9 cellular contexts compared by ENCODE assay signal in genomic region chr6:30206799-30207618, GRCh38. TPM values are rescaled to one million over a fixed set of nuclear protein-coding genes. Genes with fewer than 3 reads are reported as not detected.
DNase-seq lines count a peak whose midpoint lies in the region; ATAC-seq and TF ChIP-seq lines count a peak whose summit lies in the region.
"Had no signal": no experiment of that assay in that cellular context is flagged by ENCODE, and none has a peak within 500 bp of the region (broad histone marks: within the 10 kb centered on the region; RNA-seq: fewer than 3 reads in every experiment).

No MANE protein-coding gene starts in this region.

- no peak overlapping the region for H3K4me3 Mint-ChIP-seq in activated CD4-positive, alpha-beta memory T cell treated with anti-CD3 and anti-CD28 coated beads for 36 hours

- H3K4me3 ChIP-seq in ACC112 (ENCODE audit: low read depth, low read length) (peak overlapping the region; percentile 5; the same call in 1 of the 2 replicates), epithelial cell of proximal tubule (ENCODE audit: low read depth, low read length) (peak overlapping the region; percentile 12), mucosa of descending colon (no peak overlapping the region)

- CTCF ChIA-PET in activated CD4-positive, alpha-beta memory T cell treated with anti-CD3 and anti-CD28 coated beads for 36 hours (lab: Charles Lee): interaction anchor here (2.5 to 2.9 kb wide), 2 partner anchors 12 to 76 kb away, joined by 10 to 11 read pairs; no protein-coding TSS in a partner anchor

- TF ChIP-seq CTCF in epithelial cell of proximal tubule (conservative IDR thresholded peaks at IDR 0.05; ENCODE audit: low read depth, low read length) (no peak), mucosa of descending colon (IDR thresholded peaks at IDR 0.05) (no peak)

- intact Hi-C loops in mucosa of descending colon (cut with DNase I, micrococcal nuclease): no loop called here
- intact Hi-C loops in activated CD4-positive, alpha-beta memory T cell treated with anti-CD3 and anti-CD28 coated beads for 36 hours (cut with micrococcal nuclease): no loop called here

- H3K36me3 Mint-ChIP-seq in activated CD4-positive, alpha-beta memory T cell treated with anti-CD3 and anti-CD28 coated beads for 36 hours: peaks cover 31% of the 10 kb centered on the region

- POLR2A ChIA-PET in activated CD4-positive, alpha-beta memory T cell treated with anti-CD3 and anti-CD28 coated beads for 36 hours (lab: Charles Lee): no interaction called here

- no peak overlapping the region for H3K27ac Mint-ChIP-seq in activated CD4-positive, alpha-beta memory T cell treated with anti-CD3 and anti-CD28 coated beads for 36 hours

- peak overlapping the region; percentile 38 for H3K27ac ChIP-seq in ACC112 (ENCODE audit: low read depth, low read length)

- H3K79me2 ChIP-seq in ACC112 (ENCODE audit: control insufficient read depth, insufficient read depth, low read length, unreplicated experiment): peaks cover 88% of the 10 kb centered on the region

- H3K27me3 ChIP-seq in ACC112 (ENCODE audit: insufficient read depth, low read length): no peaks in the 10 kb centered on the region

- no peaks in the 10 kb centered on the region for H3K9me3 ChIP-seq in mucosa of descending colon

- peak; percentile 83 for ATAC-seq in mucosa of descending colon

- DNase-seq in NCI-H69 (lab: John Stamatoyannopoulos, UW) (peak; percentile 21), epithelial cell of proximal tubule (ENCODE audit: low read depth) (no peak), mucosa of descending colon (peak in 2 of 3 donors; percentile 26 to 41), GM19238 (ENCODE audit: insufficient read length, low spot score) (no peak), NCI-H1105 (lab: John Stamatoyannopoulos, UW) (no peak), NCI-H748 treated with DMSO at 0.1 percent for 48 hours (lab: John Stamatoyannopoulos, UW) (no peak)
- no peak for DNase-seq in activated CD4-positive, alpha-beta memory T cell treated with anti-CD3 and anti-CD28 coated beads for 36 hours
- DNase-seq: NCI-H1436 had no signal

- H3K4me1 Mint-ChIP-seq in activated CD4-positive, alpha-beta memory T cell treated with anti-CD3 and anti-CD28 coated beads for 36 hours (ENCODE audit: low read depth): peaks cover 73% of the 10 kb centered on the region

- H3K4me1 ChIP-seq in ACC112 (ENCODE audit: control insufficient read depth, insufficient read depth, low read length, unreplicated experiment): peaks cover 51% of the 10 kb centered on the region
- H3K4me1 ChIP-seq in mucosa of descending colon (ENCODE audit: low read depth): peaks cover 59% of the 10 kb centered on the region

- no peak overlapping the region for H2AFZ ChIP-seq in ACC112 (ENCODE audit: low read length, unreplicated experiment)

- no peaks in the 10 kb centered on the region for H3K27me3 Mint-ChIP-seq in activated CD4-positive, alpha-beta memory T cell treated with anti-CD3 and anti-CD28 coated beads for 36 hours

- no peaks in the 10 kb centered on the region for H3K36me3 ChIP-seq in ACC112 (ENCODE audit: insufficient read depth, low read length)
- H3K36me3 ChIP-seq in mucosa of descending colon (ENCODE audit: low read depth): no peaks in the 10 kb centered on the region

- no peaks in the 10 kb centered on the region for H3K9me3 Mint-ChIP-seq in activated CD4-positive, alpha-beta memory T cell treated with anti-CD3 and anti-CD28 coated beads for 36 hours

RNA-seq across cellular contexts. Expression of gene TRIM26, which starts 6.2 kb away (rescaled TPM):
- total RNA-seq in epithelial cell of proximal tubule (14.7 and 35.1 TPM in 2 replicates), mucosa of descending colon (10 to 100 TPM; 52.6 to 58.1 (median 53.0) TPM)
- 10 to 100 TPM; 64.3 to 65.1 TPM for total RNA-seq in activated CD4-positive, alpha-beta memory T cell treated with anti-CD3 and anti-CD28 coated beads for 36 hours

RNA-seq across cellular contexts. Expression of gene TRIM15, which starts 43.7 kb away (rescaled TPM):
- total RNA-seq in epithelial cell of proximal tubule (not detected in 2 replicates), mucosa of descending colon (10 to 100 TPM; 37.2 to 73.2 (median 51.4) TPM)
- 1 to 10 TPM in 1 of 2 experiments, under 1 TPM in 1; 0.63 to 1.6 TPM for total RNA-seq in activated CD4-positive, alpha-beta memory T cell treated with anti-CD3 and anti-CD28 coated beads for 36 hours

RNA-seq across cellular contexts. Expression of gene TRIM10, which starts 46.0 kb away (rescaled TPM):
- total RNA-seq in epithelial cell of proximal tubule (not detected in 2 replicates), mucosa of descending colon (1 to 10 TPM; 3.9 to 7.8 (median 5.3) TPM)
- total RNA-seq in activated CD4-positive, alpha-beta memory T cell treated with anti-CD3 and anti-CD28 coated beads for 36 hours: under 1 TPM; 0.36 to 0.38 TPM

Comparison
In these comparisons a context has a peak if more than half of its experiments do, and no peak if none do; other contexts are left out.
1. DNase-seq: peak in NCI-H69 (single experiment) and mucosa of descending colon (2 of 3); none in epithelial cell of proximal tubule (single experiment), GM19238 (single experiment), NCI-H1105 (single experiment), activated CD4-positive, alpha-beta memory T cell treated with anti-CD3 and anti-CD28 coated beads for 36 hours (single experiment) and NCI-H748 treated with DMSO at 0.1 percent for 48 hours (single experiment).
2. RNA of gene TRIM15, which starts 43.7 kb away (total RNA-seq): 37.2 to 73.2 TPM in mucosa of descending colon; 0.63 to 1.6 TPM in activated CD4-positive, alpha-beta memory T cell treated with anti-CD3 and anti-CD28 coated beads for 36 hours and not detected in epithelial cell of proximal tubule; every median in the first group is over 10 times any median in the second.